Comparison of ENCODE assay signal across 1 cellular context in the genomic region with DNA sequence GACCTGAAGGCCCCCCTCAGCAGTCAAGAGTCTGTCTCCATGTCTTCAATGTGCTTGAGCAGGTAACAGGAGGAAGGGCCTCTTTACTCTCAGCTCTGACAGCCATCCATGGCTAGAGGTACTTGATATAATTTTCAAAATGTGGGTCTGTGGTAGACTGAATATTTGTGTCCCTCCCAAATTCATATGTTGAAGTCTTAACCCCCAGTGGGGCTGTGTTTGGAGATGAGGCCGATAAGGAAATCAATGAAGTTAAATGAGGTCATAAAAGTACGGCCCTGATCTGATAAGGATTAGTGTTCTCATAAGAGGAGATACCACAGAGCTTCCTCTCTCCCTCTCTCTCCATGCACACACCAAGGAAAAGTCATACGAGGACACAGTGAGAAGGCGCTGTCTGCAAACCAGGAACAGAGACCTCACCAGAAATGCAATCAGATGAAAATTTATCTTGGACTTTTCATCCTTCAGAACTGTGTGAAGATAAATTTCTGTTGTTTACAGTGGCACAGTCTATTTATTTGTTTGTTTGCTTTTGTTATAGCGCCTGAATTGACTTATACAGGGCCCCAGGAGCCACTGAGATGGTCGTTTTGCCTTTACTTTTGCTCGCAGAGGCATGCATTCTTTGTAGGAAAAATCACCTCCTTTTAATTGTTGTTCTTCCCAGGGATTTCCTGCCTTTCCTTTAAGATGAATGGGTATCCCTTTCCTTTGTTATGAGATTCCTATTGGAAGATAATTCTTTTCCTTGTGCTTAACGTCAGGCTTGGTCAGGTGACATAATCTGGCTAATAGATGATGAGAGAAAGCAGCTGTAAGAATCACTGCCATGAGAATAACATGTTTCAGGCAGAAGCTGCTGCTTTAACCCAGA.
TF ChIP-seq lines count a peak whose summit lies in the region.

No MANE protein-coding gene starts in this region.

TF ChIP-seq in K562, 482 proteins besides CTCF, POLR2A, EP300 and RAD21 (continued from another document and continues in another):
- TF ChIP-seq, protein P1, sequence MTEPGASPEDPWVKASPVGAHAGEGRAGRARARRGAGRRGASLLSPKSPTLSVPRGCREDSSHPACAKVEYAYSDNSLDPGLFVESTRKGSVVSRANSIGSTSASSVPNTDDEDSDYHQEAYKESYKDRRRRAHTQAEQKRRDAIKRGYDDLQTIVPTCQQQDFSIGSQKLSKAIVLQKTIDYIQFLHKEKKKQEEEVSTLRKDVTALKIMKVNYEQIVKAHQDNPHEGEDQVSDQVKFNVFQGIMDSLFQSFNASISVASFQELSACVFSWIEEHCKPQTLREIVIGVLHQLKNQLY (CRISPR knock-in tag; conservative IDR thresholded peaks at IDR 0.05) = no peak
- TF ChIP-seq BACH1 (tag; IDR thresholded peaks at IDR 0.05) (no peak), CHD2 (IDR thresholded peaks at IDR 0.05; ENCODE audit: low read depth, low read length) (no peak), ELF4 (CRISPR knock-in tag; IDR thresholded peaks at IDR 0.05) (no peak), XRCC3 (IDR thresholded peaks at IDR 0.05) (no peak), MCM5 (IDR thresholded peaks at IDR 0.05; ENCODE audit: low read depth) (no peak), ARID1B (IDR thresholded peaks at IDR 0.05) (peak; percentile 68), CC2D1A (IDR thresholded peaks at IDR 0.05) (no peak), SMARCB1 (IDR thresholded peaks at IDR 0.05; ENCODE audit: insufficient read length, low read depth) (peak; percentile 85), L3MBTL2 (IDR thresholded peaks at IDR 0.05) (peak; percentile 46; the same call in 1 of the 2 replicates), NEUROD1 (IDR thresholded peaks at IDR 0.05; ENCODE audit: borderline replicate concordance, low read depth, low read length, partially characterized antibody) (peak; percentile 17), RAD51 (IDR thresholded peaks at IDR 0.05; ENCODE audit: borderline replicate concordance, low read depth) (no peak), SMC3 (conservative IDR thresholded peaks at IDR 0.05; ENCODE audit: insufficient read depth, low read depth, low read length) (no peak), PURB (CRISPR knock-in tag; IDR thresholded peaks at IDR 0.05; ENCODE audit: low read depth) (no peak), ELF1 (tag; IDR thresholded peaks at IDR 0.05) (peak; percentile 46; the same call in 1 of the 2 replicates), TBP (optimal IDR thresholded peaks at IDR 0.05; ENCODE audit: low read depth, low read length) (no peak), ZKSCAN3 (CRISPR knock-in tag; IDR thresholded peaks at IDR 0.05) (no peak), KAT7 (CRISPR knock-in tag; IDR thresholded peaks at IDR 0.05; ENCODE audit: borderline replicate concordance) (no peak), ZNF77 (CRISPR knock-in tag; IDR thresholded peaks at IDR 0.05) (no peak), EHMT2 (IDR thresholded peaks at IDR 0.05) (no peak), PYGO2 (tag; IDR thresholded peaks at IDR 0.05) (no peak), SIX5 (IDR thresholded peaks at IDR 0.05; ENCODE audit: borderline replicate concordance in 1 of 2, insufficient read depth in 1 of 2, low read depth in 1 of 2, low read length in 2 of 2) (no peak), ZNF232 (CRISPR knock-in tag; IDR thresholded peaks at IDR 0.05) (no peak), NFRKB (IDR thresholded peaks at IDR 0.05; ENCODE audit: low read depth) (no peak), ZNF445 (CRISPR knock-in tag; IDR thresholded peaks at IDR 0.05; ENCODE audit: low read depth) (no peak), ZNF121 (CRISPR knock-in tag; conservative IDR thresholded peaks at IDR 0.05) (no peak), ILF3 (IDR thresholded peaks at IDR 0.05; ENCODE audit: borderline replicate concordance) (no peak), SMARCE1 (IDR thresholded peaks at IDR 0.05) (peak; percentile 87; the same call in 1 of the 2 replicates), ILK (tag; IDR thresholded peaks at IDR 0.05; ENCODE audit: borderline replicate concordance, low read depth) (no peak), OTX1 (CRISPR knock-in tag; IDR thresholded peaks at IDR 0.05) (no peak), ZSCAN32 (CRISPR knock-in tag; IDR thresholded peaks at IDR 0.05) (no peak), THRAP3 (IDR thresholded peaks at IDR 0.05; ENCODE audit: borderline replicate concordance) (no peak), ZNF444 (CRISPR knock-in tag; IDR thresholded peaks at IDR 0.05) (no peak), PCBP2 (IDR thresholded peaks at IDR 0.05; ENCODE audit: low read depth, low read length, poor library complexity, severe bottlenecking) (no peak), ZNF175 (CRISPR knock-in tag; IDR thresholded peaks at IDR 0.05; ENCODE audit: low read depth) (0 out of 2 replicates have a peak, but pooled peaks have one; percentile 25)
- TF ChIP-seq, protein P2, sequence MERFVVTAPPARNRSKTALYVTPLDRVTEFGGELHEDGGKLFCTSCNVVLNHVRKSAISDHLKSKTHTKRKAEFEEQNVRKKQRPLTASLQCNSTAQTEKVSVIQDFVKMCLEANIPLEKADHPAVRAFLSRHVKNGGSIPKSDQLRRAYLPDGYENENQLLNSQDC (CRISPR knock-in tag; IDR thresholded peaks at IDR 0.05) = no peak
- TF ChIP-seq, protein P3, sequence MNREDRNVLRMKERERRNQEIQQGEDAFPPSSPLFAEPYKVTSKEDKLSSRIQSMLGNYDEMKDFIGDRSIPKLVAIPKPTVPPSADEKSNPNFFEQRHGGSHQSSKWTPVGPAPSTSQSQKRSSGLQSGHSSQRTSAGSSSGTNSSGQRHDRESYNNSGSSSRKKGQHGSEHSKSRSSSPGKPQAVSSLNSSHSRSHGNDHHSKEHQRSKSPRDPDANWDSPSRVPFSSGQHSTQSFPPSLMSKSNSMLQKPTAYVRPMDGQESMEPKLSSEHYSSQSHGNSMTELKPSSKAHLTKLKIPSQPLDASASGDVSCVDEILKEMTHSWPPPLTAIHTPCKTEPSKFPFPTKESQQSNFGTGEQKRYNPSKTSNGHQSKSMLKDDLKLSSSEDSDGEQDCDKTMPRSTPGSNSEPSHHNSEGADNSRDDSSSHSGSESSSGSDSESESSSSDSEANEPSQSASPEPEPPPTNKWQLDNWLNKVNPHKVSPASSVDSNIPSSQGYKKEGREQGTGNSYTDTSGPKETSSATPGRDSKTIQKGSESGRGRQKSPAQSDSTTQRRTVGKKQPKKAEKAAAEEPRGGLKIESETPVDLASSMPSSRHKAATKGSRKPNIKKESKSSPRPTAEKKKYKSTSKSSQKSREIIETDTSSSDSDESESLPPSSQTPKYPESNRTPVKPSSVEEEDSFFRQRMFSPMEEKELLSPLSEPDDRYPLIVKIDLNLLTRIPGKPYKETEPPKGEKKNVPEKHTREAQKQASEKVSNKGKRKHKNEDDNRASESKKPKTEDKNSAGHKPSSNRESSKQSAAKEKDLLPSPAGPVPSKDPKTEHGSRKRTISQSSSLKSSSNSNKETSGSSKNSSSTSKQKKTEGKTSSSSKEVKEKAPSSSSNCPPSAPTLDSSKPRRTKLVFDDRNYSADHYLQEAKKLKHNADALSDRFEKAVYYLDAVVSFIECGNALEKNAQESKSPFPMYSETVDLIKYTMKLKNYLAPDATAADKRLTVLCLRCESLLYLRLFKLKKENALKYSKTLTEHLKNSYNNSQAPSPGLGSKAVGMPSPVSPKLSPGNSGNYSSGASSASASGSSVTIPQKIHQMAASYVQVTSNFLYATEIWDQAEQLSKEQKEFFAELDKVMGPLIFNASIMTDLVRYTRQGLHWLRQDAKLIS (CRISPR knock-in tag; IDR thresholded peaks at IDR 0.05) = no peak
- TF ChIP-seq, protein P4, sequence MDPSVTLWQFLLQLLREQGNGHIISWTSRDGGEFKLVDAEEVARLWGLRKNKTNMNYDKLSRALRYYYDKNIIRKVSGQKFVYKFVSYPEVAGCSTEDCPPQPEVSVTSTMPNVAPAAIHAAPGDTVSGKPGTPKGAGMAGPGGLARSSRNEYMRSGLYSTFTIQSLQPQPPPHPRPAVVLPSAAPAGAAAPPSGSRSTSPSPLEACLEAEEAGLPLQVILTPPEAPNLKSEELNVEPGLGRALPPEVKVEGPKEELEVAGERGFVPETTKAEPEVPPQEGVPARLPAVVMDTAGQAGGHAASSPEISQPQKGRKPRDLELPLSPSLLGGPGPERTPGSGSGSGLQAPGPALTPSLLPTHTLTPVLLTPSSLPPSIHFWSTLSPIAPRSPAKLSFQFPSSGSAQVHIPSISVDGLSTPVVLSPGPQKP (CRISPR knock-in tag; IDR thresholded peaks at IDR 0.05) = no peak
- TF ChIP-seq, protein P5, sequence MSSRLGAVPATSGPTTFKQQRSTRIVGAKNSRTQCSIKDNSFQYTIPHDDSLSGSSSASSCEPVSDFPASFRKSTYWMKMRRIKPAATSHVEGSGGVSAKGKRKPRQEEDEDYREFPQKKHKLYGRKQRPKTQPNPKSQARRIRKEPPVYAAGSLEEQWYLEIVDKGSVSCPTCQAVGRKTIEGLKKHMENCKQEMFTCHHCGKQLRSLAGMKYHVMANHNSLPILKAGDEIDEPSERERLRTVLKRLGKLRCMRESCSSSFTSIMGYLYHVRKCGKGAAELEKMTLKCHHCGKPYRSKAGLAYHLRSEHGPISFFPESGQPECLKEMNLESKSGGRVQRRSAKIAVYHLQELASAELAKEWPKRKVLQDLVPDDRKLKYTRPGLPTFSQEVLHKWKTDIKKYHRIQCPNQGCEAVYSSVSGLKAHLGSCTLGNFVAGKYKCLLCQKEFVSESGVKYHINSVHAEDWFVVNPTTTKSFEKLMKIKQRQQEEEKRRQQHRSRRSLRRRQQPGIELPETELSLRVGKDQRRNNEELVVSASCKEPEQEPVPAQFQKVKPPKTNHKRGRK (tag; IDR thresholded peaks at IDR 0.05) = no peak
- TF ChIP-seq, protein P6, sequence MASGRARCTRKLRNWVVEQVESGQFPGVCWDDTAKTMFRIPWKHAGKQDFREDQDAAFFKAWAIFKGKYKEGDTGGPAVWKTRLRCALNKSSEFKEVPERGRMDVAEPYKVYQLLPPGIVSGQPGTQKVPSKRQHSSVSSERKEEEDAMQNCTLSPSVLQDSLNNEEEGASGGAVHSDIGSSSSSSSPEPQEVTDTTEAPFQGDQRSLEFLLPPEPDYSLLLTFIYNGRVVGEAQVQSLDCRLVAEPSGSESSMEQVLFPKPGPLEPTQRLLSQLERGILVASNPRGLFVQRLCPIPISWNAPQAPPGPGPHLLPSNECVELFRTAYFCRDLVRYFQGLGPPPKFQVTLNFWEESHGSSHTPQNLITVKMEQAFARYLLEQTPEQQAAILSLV (tag; IDR thresholded peaks at IDR 0.05) = no peak
- TF ChIP-seq, protein P7, sequence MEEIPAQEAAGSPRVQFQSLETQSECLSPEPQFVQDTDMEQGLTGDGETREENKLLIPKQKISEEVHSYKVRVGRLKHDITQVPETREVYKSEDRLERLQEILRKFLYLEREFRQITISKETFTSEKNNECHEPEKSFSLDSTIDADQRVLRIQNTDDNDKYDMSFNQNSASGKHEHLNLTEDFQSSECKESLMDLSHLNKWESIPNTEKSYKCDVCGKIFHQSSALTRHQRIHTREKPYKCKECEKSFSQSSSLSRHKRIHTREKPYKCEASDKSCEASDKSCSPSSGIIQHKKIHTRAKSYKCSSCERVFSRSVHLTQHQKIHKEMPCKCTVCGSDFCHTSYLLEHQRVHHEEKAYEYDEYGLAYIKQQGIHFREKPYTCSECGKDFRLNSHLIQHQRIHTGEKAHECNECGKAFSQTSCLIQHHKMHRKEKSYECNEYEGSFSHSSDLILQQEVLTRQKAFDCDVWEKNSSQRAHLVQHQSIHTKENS (CRISPR knock-in tag; IDR thresholded peaks at IDR 0.05) = no peak
- TF ChIP-seq, protein P8, sequence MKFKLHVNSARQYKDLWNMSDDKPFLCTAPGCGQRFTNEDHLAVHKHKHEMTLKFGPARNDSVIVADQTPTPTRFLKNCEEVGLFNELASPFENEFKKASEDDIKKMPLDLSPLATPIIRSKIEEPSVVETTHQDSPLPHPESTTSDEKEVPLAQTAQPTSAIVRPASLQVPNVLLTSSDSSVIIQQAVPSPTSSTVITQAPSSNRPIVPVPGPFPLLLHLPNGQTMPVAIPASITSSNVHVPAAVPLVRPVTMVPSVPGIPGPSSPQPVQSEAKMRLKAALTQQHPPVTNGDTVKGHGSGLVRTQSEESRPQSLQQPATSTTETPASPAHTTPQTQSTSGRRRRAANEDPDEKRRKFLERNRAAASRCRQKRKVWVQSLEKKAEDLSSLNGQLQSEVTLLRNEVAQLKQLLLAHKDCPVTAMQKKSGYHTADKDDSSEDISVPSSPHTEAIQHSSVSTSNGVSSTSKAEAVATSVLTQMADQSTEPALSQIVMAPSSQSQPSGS (CRISPR knock-in tag; IDR thresholded peaks at IDR 0.05) = no peak
- TF ChIP-seq, protein P9, sequence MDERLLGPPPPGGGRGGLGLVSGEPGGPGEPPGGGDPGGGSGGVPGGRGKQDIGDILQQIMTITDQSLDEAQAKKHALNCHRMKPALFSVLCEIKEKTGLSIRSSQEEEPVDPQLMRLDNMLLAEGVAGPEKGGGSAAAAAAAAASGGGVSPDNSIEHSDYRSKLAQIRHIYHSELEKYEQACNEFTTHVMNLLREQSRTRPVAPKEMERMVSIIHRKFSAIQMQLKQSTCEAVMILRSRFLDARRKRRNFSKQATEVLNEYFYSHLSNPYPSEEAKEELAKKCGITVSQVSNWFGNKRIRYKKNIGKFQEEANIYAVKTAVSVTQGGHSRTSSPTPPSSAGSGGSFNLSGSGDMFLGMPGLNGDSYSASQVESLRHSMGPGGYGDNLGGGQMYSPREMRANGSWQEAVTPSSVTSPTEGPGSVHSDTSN (CRISPR knock-in tag; IDR thresholded peaks at IDR 0.05; ENCODE audit: low read depth) = no peak
- TF ChIP-seq, protein P9 (tag; conservative IDR thresholded peaks at IDR 0.05; ENCODE audit: low read depth) = no peak
- TF ChIP-seq, protein P10, sequence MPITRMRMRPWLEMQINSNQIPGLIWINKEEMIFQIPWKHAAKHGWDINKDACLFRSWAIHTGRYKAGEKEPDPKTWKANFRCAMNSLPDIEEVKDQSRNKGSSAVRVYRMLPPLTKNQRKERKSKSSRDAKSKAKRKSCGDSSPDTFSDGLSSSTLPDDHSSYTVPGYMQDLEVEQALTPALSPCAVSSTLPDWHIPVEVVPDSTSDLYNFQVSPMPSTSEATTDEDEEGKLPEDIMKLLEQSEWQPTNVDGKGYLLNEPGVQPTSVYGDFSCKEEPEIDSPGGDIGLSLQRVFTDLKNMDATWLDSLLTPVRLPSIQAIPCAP (CRISPR knock-in tag; IDR thresholded peaks at IDR 0.05; ENCODE audit: borderline replicate concordance) = no peak
- TF ChIP-seq, protein P11, sequence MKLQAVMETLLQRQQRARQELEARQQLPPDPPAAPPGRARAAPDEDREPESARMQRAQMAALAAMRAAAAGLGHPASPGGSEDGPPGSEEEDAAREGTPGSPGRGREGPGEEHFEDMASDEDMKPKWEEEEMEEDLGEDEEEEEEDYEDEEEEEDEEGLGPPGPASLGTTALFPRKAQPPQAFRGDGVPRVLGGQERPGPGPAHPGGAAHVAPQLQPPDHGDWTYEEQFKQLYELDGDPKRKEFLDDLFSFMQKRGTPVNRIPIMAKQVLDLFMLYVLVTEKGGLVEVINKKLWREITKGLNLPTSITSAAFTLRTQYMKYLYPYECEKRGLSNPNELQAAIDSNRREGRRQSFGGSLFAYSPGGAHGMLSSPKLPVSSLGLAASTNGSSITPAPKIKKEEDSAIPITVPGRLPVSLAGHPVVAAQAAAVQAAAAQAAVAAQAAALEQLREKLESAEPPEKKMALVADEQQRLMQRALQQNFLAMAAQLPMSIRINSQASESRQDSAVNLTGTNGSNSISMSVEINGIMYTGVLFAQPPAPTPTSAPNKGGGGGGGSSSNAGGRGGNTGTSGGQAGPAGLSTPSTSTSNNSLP (IDR thresholded peaks at IDR 0.05; ENCODE audit: borderline replicate concordance, low read depth, low read length) = 0 out of 2 replicates have a peak, but pooled peaks have one; percentile 26
